In genomic region chr20:46132705-46133120, GRCh38 we compare ENCODE assay signal across 1 cellular context.
A peak's percentile ranks its signal among the peaks of the same experiment; 100 is the strongest.
TF ChIP-seq lines count a peak whose summit lies in the region.

No MANE protein-coding gene starts in this region.

TF ChIP-seq in HepG2, 621 proteins besides CTCF, POLR2A, EP300 and RAD21 (continued from another document and continues in another):
- TF ChIP-seq ZNF142 (CRISPR knock-in tag; IDR thresholded peaks at IDR 0.05) (no peak), ZNF260 (CRISPR knock-in tag; IDR thresholded peaks at IDR 0.05; ENCODE audit: borderline replicate concordance, low read depth) (no peak), EEA1 (CRISPR knock-in tag; IDR thresholded peaks at IDR 0.05; ENCODE audit: borderline replicate concordance) (no peak), MLXIP (CRISPR knock-in tag; IDR thresholded peaks at IDR 0.05; ENCODE audit: borderline replicate concordance) (no peak), MAX (IDR thresholded peaks at IDR 0.05) (no peak), HNRNPLL (IDR thresholded peaks at IDR 0.05; ENCODE audit: low read depth, low read length, poor library complexity, severe bottlenecking) (no peak), ZNF549 (CRISPR knock-in tag; IDR thresholded peaks at IDR 0.05) (no peak), IKZF4 (CRISPR knock-in tag; IDR thresholded peaks at IDR 0.05; ENCODE audit: borderline replicate concordance, low read depth, not compliant biosample characterization) (no peak), TAF15 (IDR thresholded peaks at IDR 0.05; ENCODE audit: low read depth, low read length, poor library complexity, severe bottlenecking) (no peak), RAD51 (IDR thresholded peaks at IDR 0.05; ENCODE audit: borderline replicate concordance) (no peak), RARA (CRISPR knock-in tag; IDR thresholded peaks at IDR 0.05) (no peak), ZNF280B (CRISPR knock-in tag; IDR thresholded peaks at IDR 0.05; ENCODE audit: borderline replicate concordance) (peak; percentile 64; the same call in 1 of the 2 replicates), STAT6 (CRISPR knock-in tag; IDR thresholded peaks at IDR 0.05; ENCODE audit: borderline replicate concordance) (no peak), YEATS4 (CRISPR knock-in tag; IDR thresholded peaks at IDR 0.05; ENCODE audit: borderline replicate concordance) (no peak), ELF1 (CRISPR knock-in tag; IDR thresholded peaks at IDR 0.05) (no peak), ARID3A (IDR thresholded peaks at IDR 0.05; ENCODE audit: low read depth, low read length) (no peak), SCMH1 (CRISPR knock-in tag; IDR thresholded peaks at IDR 0.05; ENCODE audit: borderline replicate concordance) (no peak), ZNF629 (CRISPR knock-in tag; conservative IDR thresholded peaks at IDR 0.05) (no peak), ARHGAP35 (CRISPR knock-in tag; IDR thresholded peaks at IDR 0.05; ENCODE audit: borderline replicate concordance) (no peak), DDIT3 (CRISPR knock-in tag; IDR thresholded peaks at IDR 0.05) (no peak), ZMAT5 (CRISPR knock-in tag; IDR thresholded peaks at IDR 0.05; ENCODE audit: borderline replicate concordance, low read depth) (no peak), ZNF432 (CRISPR knock-in tag; IDR thresholded peaks at IDR 0.05; ENCODE audit: borderline replicate concordance) (no peak), REL (CRISPR knock-in tag; conservative IDR thresholded peaks at IDR 0.05) (no peak), SAP130 (CRISPR knock-in tag; IDR thresholded peaks at IDR 0.05; ENCODE audit: low read depth) (no peak), JARID2 (CRISPR knock-in tag; IDR thresholded peaks at IDR 0.05; ENCODE audit: insufficient replicate concordance) (no peak), BCL3 (CRISPR knock-in tag; IDR thresholded peaks at IDR 0.05) (no peak), ZNF281 (CRISPR knock-in tag; IDR thresholded peaks at IDR 0.05; ENCODE audit: borderline replicate concordance) (no peak), EHMT2 (IDR thresholded peaks at IDR 0.05; ENCODE audit: borderline replicate concordance, low read depth, low read length) (no peak), GPN1 (CRISPR knock-in tag; IDR thresholded peaks at IDR 0.05; ENCODE audit: borderline replicate concordance) (no peak), ZNF660 (CRISPR knock-in tag; IDR thresholded peaks at IDR 0.05; ENCODE audit: borderline replicate concordance, low read depth) (no peak), ZBTB14 (CRISPR knock-in tag; IDR thresholded peaks at IDR 0.05) (no peak), ZNF30 (CRISPR knock-in tag; IDR thresholded peaks at IDR 0.05) (no peak), PLRG1 (conservative IDR thresholded peaks at IDR 0.05) (no peak), CCDC6 (CRISPR knock-in tag; IDR thresholded peaks at IDR 0.05) (no peak)
